14 cellular contexts compared by ENCODE assay signal in the genomic region with DNA sequence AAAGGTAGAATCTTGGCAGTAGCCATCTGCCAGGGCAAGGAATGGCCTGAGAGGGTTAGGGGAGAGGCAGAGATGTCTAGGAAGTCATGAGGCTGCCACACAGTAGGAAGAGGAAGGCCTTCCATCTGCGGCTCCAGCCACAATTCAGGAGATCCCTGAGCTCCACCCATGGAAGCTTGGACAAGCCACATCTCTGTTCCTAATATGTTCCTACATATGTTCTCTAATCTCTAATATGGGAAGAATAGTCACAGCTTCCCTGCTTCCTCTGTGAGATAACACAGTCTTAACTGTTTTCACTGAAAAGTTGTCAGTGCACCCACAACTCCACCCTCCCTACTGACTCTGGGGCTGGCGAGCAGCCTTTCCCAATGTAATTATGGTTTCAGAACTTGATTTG.
"Had no signal": no experiment of that assay in that cellular context is flagged by ENCODE, and none has a peak within 500 bp of the region (broad histone marks: within the 10 kb centered on the region; RNA-seq: fewer than 3 reads in every experiment).

No MANE protein-coding gene starts in this region.

- DNase-seq: activated B cell treated with CpG ODN at 0.5 μM for 24 hours; activated CD4-positive, alpha-beta T cell treated with anti-CD3 and anti-CD28 coated beads, Interleukin-2, amount 10 ng/mL, durations not matched to agents 7 days and 5 days; activated CD8-positive, alpha-beta memory T cell treated with anti-CD3 and anti-CD28 coated beads for 24 hours; activated naive CD4-positive, alpha-beta T cell treated with anti-CD3 and anti-CD28 coated beads, Interleukin-2, amount 50 U/mL, for 16 hours; effector memory CD4-positive, alpha-beta T cell; heart left ventricle; left lung; stimulated activated CD4-positive, alpha-beta T cell treated with anti-CD3 and anti-CD28 coated beads, Interleukin-4, amount 100 ng/mL, for 24 hours; T-helper 1 cell; testis had no signal

- H3K9ac ChIP-seq: parathyroid adenoma had no signal

- H3K27me3 ChIP-seq: heart left ventricle, left lung, testis had no signal

- H3K9me3 Mint-ChIP-seq: activated B cell treated with CpG ODN at 0.5 μM for 24 hours; activated T-helper 2 cell treated with anti-CD3 and anti-CD28 coated beads, Interferon-gamma antibody, Interleukin-2, Interleukin-4, amounts not matched to agents 10 μg/mL and 5 μg/mL and 100 μg/mL, durations not matched to agents 14 hours and 24 hours and 36 hours; stimulated activated naive CD8-positive, alpha-beta T cell treated with anti-CD3 and anti-CD28 coated beads, Interleukin-15, Interleukin-2, amounts not matched to agents 100 ng/mL and 50 ng/mL, for 24 hours had no signal

- H3K4me3 Mint-ChIP-seq: activated B cell treated with CpG ODN at 0.5 μM for 24 hours; activated CD4-positive, alpha-beta T cell treated with anti-CD3 and anti-CD28 coated beads, Interleukin-2, amount 10 ng/mL, durations not matched to agents 7 days and 5 days; brain; stimulated activated naive CD8-positive, alpha-beta T cell treated with anti-CD3 and anti-CD28 coated beads, Interleukin-15, Interleukin-2, amounts not matched to agents 100 ng/mL and 50 ng/mL, for 24 hours had no signal

- H2AFZ ChIP-seq: parathyroid adenoma had no signal

- H3K27ac Mint-ChIP-seq: activated B cell treated with CpG ODN at 0.5 μM for 24 hours; activated CD4-positive, alpha-beta T cell treated with anti-CD3 and anti-CD28 coated beads, Interleukin-2, amount 10 ng/mL, durations not matched to agents 7 days and 5 days; activated T-helper 2 cell treated with anti-CD3 and anti-CD28 coated beads, Interferon-gamma antibody, Interleukin-2, Interleukin-4, amounts not matched to agents 10 μg/mL and 5 μg/mL and 100 μg/mL, durations not matched to agents 14 hours and 24 hours and 36 hours; brain; stimulated activated naive CD8-positive, alpha-beta T cell treated with anti-CD3 and anti-CD28 coated beads, Interleukin-15, Interleukin-2, amounts not matched to agents 100 ng/mL and 50 ng/mL, for 24 hours had no signal

- H3K4me1 Mint-ChIP-seq: activated B cell treated with CpG ODN at 0.5 μM for 24 hours had no signal

- H3K27ac ChIP-seq: left lung, parathyroid adenoma, testis had no signal

- H3K4me3 ChIP-seq: heart left ventricle, left lung, testis had no signal

- H3K27me3 Mint-ChIP-seq: activated B cell treated with CpG ODN at 0.5 μM for 24 hours; activated CD4-positive, alpha-beta T cell treated with anti-CD3 and anti-CD28 coated beads, Interleukin-2, amount 10 ng/mL, durations not matched to agents 7 days and 5 days; stimulated activated naive CD8-positive, alpha-beta T cell treated with anti-CD3 and anti-CD28 coated beads, Interleukin-15, Interleukin-2, amounts not matched to agents 100 ng/mL and 50 ng/mL, for 24 hours had no signal

- H3K36me3 ChIP-seq: heart left ventricle, left lung had no signal

- H3K9me3 ChIP-seq: left lung, testis had no signal

- H3K36me3 Mint-ChIP-seq: brain had no signal

- H3K4me1 ChIP-seq: left lung, parathyroid adenoma, testis had no signal

- H3K79me2 ChIP-seq: parathyroid adenoma had no signal
